In genomic region chr4:37685726-37686372, GRCh38 we compare ENCODE assay signal across 1 cellular context.
TF ChIP-seq lines count a peak whose summit lies in the region.

No MANE protein-coding gene starts in this region.

TF ChIP-seq in HepG2, 621 proteins besides CTCF, POLR2A, EP300 and RAD21 (continued from another document and continues in another):
- TF ChIP-seq ZNF513 (CRISPR knock-in tag; conservative IDR thresholded peaks at IDR 0.05) (no peak), ZNF430 (CRISPR knock-in tag; IDR thresholded peaks at IDR 0.05) (peak; percentile 50; the same call in 1 of the 2 replicates), NPAS2 (CRISPR knock-in tag; IDR thresholded peaks at IDR 0.05; ENCODE audit: borderline replicate concordance) (no peak), TBL1XR1 (IDR thresholded peaks at IDR 0.05; ENCODE audit: borderline replicate concordance, low read length, partially characterized antibody) (no peak), ZNF484 (CRISPR knock-in tag; IDR thresholded peaks at IDR 0.05; ENCODE audit: borderline replicate concordance, low read depth) (no peak; the same call in 1 of the 2 replicates), JDP2 (CRISPR knock-in tag; IDR thresholded peaks at IDR 0.05; ENCODE audit: borderline replicate concordance) (no peak), THAP7 (CRISPR knock-in tag; IDR thresholded peaks at IDR 0.05) (no peak; the same call in 1 of the 2 replicates), PHF21A (CRISPR knock-in tag; IDR thresholded peaks at IDR 0.05) (no peak; the same call in 1 of the 2 replicates), ZBTB33 (CRISPR knock-in tag; IDR thresholded peaks at IDR 0.05) (no peak), ZNF207 (IDR thresholded peaks at IDR 0.05; ENCODE audit: borderline replicate concordance) (no peak), HMG20A (CRISPR knock-in tag; IDR thresholded peaks at IDR 0.05; ENCODE audit: borderline replicate concordance) (no peak), ZNF326 (CRISPR knock-in tag; IDR thresholded peaks at IDR 0.05; ENCODE audit: borderline replicate concordance) (no peak), PBX2 (CRISPR knock-in tag; IDR thresholded peaks at IDR 0.05) (no peak), ZNF460 (CRISPR knock-in tag; IDR thresholded peaks at IDR 0.05; ENCODE audit: borderline replicate concordance) (no peak), ZNF160 (CRISPR knock-in tag; IDR thresholded peaks at IDR 0.05) (no peak), NR3C1 (CRISPR knock-in tag; IDR thresholded peaks at IDR 0.05) (no peak), BRCA1 (CRISPR knock-in tag; IDR thresholded peaks at IDR 0.05) (no peak), PRDM4 (CRISPR knock-in tag; IDR thresholded peaks at IDR 0.05; ENCODE audit: borderline replicate concordance) (no peak), RFX1 (IDR thresholded peaks at IDR 0.05) (no peak), ARID5B (CRISPR knock-in tag; IDR thresholded peaks at IDR 0.05) (no peak; the same call in 1 of the 2 replicates), ESRRA (CRISPR knock-in tag; IDR thresholded peaks at IDR 0.05; ENCODE audit: low read depth) (no peak; the same call in 1 of the 2 replicates), FOXK1 (CRISPR knock-in tag; IDR thresholded peaks at IDR 0.05; ENCODE audit: borderline replicate concordance, low read depth) (no peak), ZNF577 (CRISPR knock-in tag; IDR thresholded peaks at IDR 0.05; ENCODE audit: borderline replicate concordance, low read depth) (no peak), GABPA (IDR thresholded peaks at IDR 0.05; ENCODE audit: low read depth, low read length) (no peak), GABPA (CRISPR knock-in tag; IDR thresholded peaks at IDR 0.05; ENCODE audit: low read depth) (no peak), LRRFIP1 (CRISPR knock-in tag; conservative IDR thresholded peaks at IDR 0.05) (no peak), ZBTB43 (CRISPR knock-in tag; conservative IDR thresholded peaks at IDR 0.05) (no peak), MTA3 (CRISPR knock-in tag; IDR thresholded peaks at IDR 0.05) (no peak), ZNF792 (CRISPR knock-in tag; IDR thresholded peaks at IDR 0.05) (peak; percentile 0; the same call in 1 of the 2 replicates), ZKSCAN5 (CRISPR knock-in tag; IDR thresholded peaks at IDR 0.05) (no peak), GLMP (CRISPR knock-in tag; IDR thresholded peaks at IDR 0.05; ENCODE audit: borderline replicate concordance) (no peak), SPEN (CRISPR knock-in tag; IDR thresholded peaks at IDR 0.05; ENCODE audit: low read depth) (no peak), NFIC (IDR thresholded peaks at IDR 0.05; ENCODE audit: low read length) (no peak), CENPX (CRISPR knock-in tag; IDR thresholded peaks at IDR 0.05) (no peak), ZNF780A (CRISPR knock-in tag; IDR thresholded peaks at IDR 0.05) (no peak), RFX5 (IDR thresholded peaks at IDR 0.05; ENCODE audit: low read depth, low read length) (no peak), ZNF230 (CRISPR knock-in tag; IDR thresholded peaks at IDR 0.05) (no peak), ERF (CRISPR knock-in tag; IDR thresholded peaks at IDR 0.05) (peak; percentile 48; the same call in 1 of the 2 replicates), MTERF4 (CRISPR knock-in tag; IDR thresholded peaks at IDR 0.05) (no peak), PHB2 (IDR thresholded peaks at IDR 0.05; ENCODE audit: partially characterized antibody) (no peak), CHD2 (IDR thresholded peaks at IDR 0.05; ENCODE audit: low read depth, low read length) (no peak), HDAC6 (IDR thresholded peaks at IDR 0.05; ENCODE audit: low read depth, low read length) (no peak), ZNF629 (CRISPR knock-in tag; conservative IDR thresholded peaks at IDR 0.05) (no peak), RFX3 (CRISPR knock-in tag; IDR thresholded peaks at IDR 0.05) (no peak), ZNF562 (CRISPR knock-in tag; IDR thresholded peaks at IDR 0.05; ENCODE audit: borderline replicate concordance) (no peak), FOXO1 (CRISPR knock-in tag; IDR thresholded peaks at IDR 0.05) (peak; percentile 18; the same call in 1 of the 2 replicates), KDM2A (CRISPR knock-in tag; IDR thresholded peaks at IDR 0.05; ENCODE audit: borderline replicate concordance, low read depth) (no peak; the same call in none of the 2 replicates)
